35 cellular contexts compared by ENCODE assay signal in genomic region chr5:171637811-171638210, GRCh38.
DNase-seq lines count a peak whose midpoint lies in the region; ATAC-seq, FAIRE-seq and TF ChIP-seq lines count a peak whose summit lies in the region.
"Had no signal": no experiment of that assay in that cellular context is flagged by ENCODE, and none has a peak within 500 bp of the region (broad histone marks: within the 10 kb centered on the region; RNA-seq: fewer than 3 reads in every experiment).

No MANE protein-coding gene starts in this region.

- H2AFZ ChIP-seq in HepG2 (ENCODE audit: low read length) (no peak overlapping the region), K562 (ENCODE audit: low read depth, low read length) (no peak overlapping the region), endothelial cell of umbilical vein (ENCODE audit: low read depth, low read length) (no peak overlapping the region)

- H4K20me1 ChIP-seq in HepG2 (ENCODE audit: insufficient read depth, low read length) (no peaks in the 10 kb centered on the region), K562 (replicated peaks; ENCODE audit: control insufficient read depth, insufficient read depth, low read length) (no peaks in the 10 kb centered on the region), endothelial cell of umbilical vein (replicated peaks; ENCODE audit: control insufficient read depth, extremely low read depth, insufficient read depth, low read length) (no peaks in the 10 kb centered on the region)
- H4K20me1 ChIP-seq: BLaER1; BLaER1 treated with 17β-estradiol and CSF1 and Interleukin-3, amounts not matched to agents 10 nM and 100 nM had no signal

- H3K9ac ChIP-seq in HepG2 (ENCODE audit: insufficient read depth, low read depth, low read length): no peak overlapping the region
- H3K9ac ChIP-seq in K562 (ENCODE audit: insufficient read depth in 1 of 2, low read depth in 2 of 2, low read length in 2 of 2): no peak overlapping the region
- H3K9ac ChIP-seq in endothelial cell of umbilical vein (replicated peaks; ENCODE audit: extremely low read depth, insufficient read depth, low read length): no peak overlapping the region
- H3K9ac ChIP-seq: BLaER1; BLaER1 treated with 17β-estradiol and CSF1 and Interleukin-3, amounts not matched to agents 10 nM and 100 nM had no signal

- TF ChIP-seq CTCF in HepG2 (CRISPR knock-in tag; IDR thresholded peaks at IDR 0.05): no peak
- no peak for TF ChIP-seq CTCF in right lobe of liver (IDR thresholded peaks at IDR 0.05)
- TF ChIP-seq CTCF in HEK293 (tag by site-specific recombination; IDR thresholded peaks at IDR 0.05): no peak
- TF ChIP-seq CTCF in K562 (IDR thresholded peaks at IDR 0.05 in 2 of 3, conservative IDR thresholded peaks at IDR 0.05 in 1 of 3; ENCODE audit: insufficient read depth in 2 of 3, low read depth in 1 of 3, low read length in 3 of 3): no peak
- no peak for TF ChIP-seq CTCF in endothelial cell of umbilical vein (IDR thresholded peaks at IDR 0.05; ENCODE audit: extremely low read depth in 1 of 2, insufficient read depth in 1 of 2, low read depth in 1 of 2, low read length in 2 of 2)
- no peak for TF ChIP-seq CTCF in brain microvascular endothelial cell (IDR thresholded peaks at IDR 0.05; ENCODE audit: low read depth, low read length, missing control alignments)
- TF ChIP-seq CTCF in body of pancreas (IDR thresholded peaks at IDR 0.05): no peak

- no peak for ATAC-seq in HepG2
- ATAC-seq in right lobe of liver: no peak
- no peak for ATAC-seq in K562
- no peak for ATAC-seq in body of pancreas
- ATAC-seq: A549; CD8-positive, alpha-beta T cell had no signal

- H3K27ac ChIP-seq in HepG2 (ENCODE audit: extremely low read length, insufficient read depth, low read length): no peak overlapping the region
- H3K27ac ChIP-seq in right lobe of liver: no peak overlapping the region
- H3K27ac ChIP-seq in HEK293 (ENCODE audit: extremely low read depth, low read depth, low read length): no peak overlapping the region
- H3K27ac ChIP-seq in K562 (ENCODE audit: extremely low read depth, low read depth, low read length): no peak overlapping the region
- no peak overlapping the region for H3K27ac ChIP-seq in endothelial cell of umbilical vein (ENCODE audit: insufficient read depth, low read depth, low read length)
- no peak overlapping the region for H3K27ac ChIP-seq in brain microvascular endothelial cell
- H3K27ac ChIP-seq in body of pancreas: no peak overlapping the region
- H3K27ac ChIP-seq: 22Rv1; A549; BLaER1; BLaER1 treated with 17β-estradiol and CSF1 and Interleukin-3, amounts not matched to agents 10 nM and 100 nM; C4-2B had no signal

- no peaks in the 10 kb centered on the region for H3K79me2 ChIP-seq in HepG2 (ENCODE audit: insufficient read depth, low read length)
- H3K79me2 ChIP-seq in K562 (ENCODE audit: control insufficient read depth, insufficient read depth, low read length): no peaks in the 10 kb centered on the region
- H3K79me2 ChIP-seq in endothelial cell of umbilical vein (ENCODE audit: control insufficient read depth, insufficient read depth, low read length): no peaks in the 10 kb centered on the region

- POLR2A ChIA-PET in HepG2 (lab: Yijun Ruan, JAX) (no interaction called here), HEK293 (lab: Yijun Ruan, JAX) (no interaction called here), K562 (lab: Yijun Ruan, JAX) (interaction anchor here (0.6 to 1.3 kb wide), 3 partner anchors 10 to 150 kb away, joined by 3 read pairs; no protein-coding TSS in a partner anchor), endothelial cell of umbilical vein (lab: Charles Lee) (no interaction called here)

- TF ChIP-seq RAD21 in HepG2 (CRISPR knock-in tag; IDR thresholded peaks at IDR 0.05) (no peak), K562 (CRISPR knock-in tag; conservative IDR thresholded peaks at IDR 0.05 in 1 of 2, IDR thresholded peaks at IDR 0.05 in 1 of 2) (no peak)

- no peak overlapping the region for H3K4me2 ChIP-seq in HepG2 (ENCODE audit: low read depth, low read length)
- no peak overlapping the region for H3K4me2 ChIP-seq in K562 (ENCODE audit: insufficient read depth, low read length)
- H3K4me2 ChIP-seq in endothelial cell of umbilical vein (ENCODE audit: insufficient read depth, low read length): no peak overlapping the region
- H3K4me2 ChIP-seq: A549; BLaER1; BLaER1 treated with 17β-estradiol and CSF1 and Interleukin-3, amounts not matched to agents 10 nM and 100 nM had no signal

- intact Hi-C loops in HepG2 (cut with micrococcal nuclease; ENCODE audit: unreplicated experiment) (no loop called here), right lobe of liver (cut with DNase I) (no loop called here), K562 (cut with micrococcal nuclease) (loop anchor here (10.0 kb wide), 1 partner anchor 407 kb away; no protein-coding TSS in a partner anchor), endothelial cell of umbilical vein (cut with micrococcal nuclease) (loop anchor here (10.0 kb wide), 1 partner anchor 407 kb away; no protein-coding TSS in a partner anchor), body of pancreas (cut with DNase I) (no loop called here)

- DNase-seq in HepG2 (ENCODE audit: low spot score) (no peak), right lobe of liver (no peak), K562 (ENCODE audit: extremely low read depth in 1 of 4, low spot score in 3 of 4) (no peak), endothelial cell of umbilical vein (ENCODE audit: low read depth, low spot score) (no peak), brain microvascular endothelial cell (no peak), NOMO-1 treated with DMSO at 0.1 percent for 48 hours (lab: John Stamatoyannopoulos, UW; ENCODE audit: unreplicated experiment) (no peak), body of pancreas (no peak)
- DNase-seq: 8988T; ACHN; AML-193; BE2C; C1 segment of cervical spinal cord; Caco-2; Calu3; CD4-positive, alpha-beta memory T cell; CD4-positive, alpha-beta T cell; CD4-positive, CD25-positive, alpha-beta regulatory T cell; CD8-positive, alpha-beta memory T cell; CD8-positive, alpha-beta T cell; COR-L47; DMS 273 treated with DMSO at 0.1 percent for 48 hours; DMS153; DMS53; DMS79; DMS79 treated with DMSO at 0.1 percent for 48 hours; DND-41; EL had no signal

- dilution Hi-C loops in endothelial cell of umbilical vein (cut with MboI; ENCODE audit: extremely low pct_ligation_motif_present, low sequenced_read_pairs): no loop called here

- no peak overlapping the region for H3K4me3 ChIP-seq in HepG2 (replicated peaks in 1 of 3; ENCODE audit: insufficient read depth in 1 of 3, low read depth in 2 of 3, low read length in 3 of 3)
- no peak overlapping the region for H3K4me3 ChIP-seq in right lobe of liver
- H3K4me3 ChIP-seq in HEK293 (ENCODE audit: low read depth, low read length): no peak overlapping the region
- no peak overlapping the region for H3K4me3 ChIP-seq in K562
- H3K4me3 ChIP-seq in endothelial cell of umbilical vein (replicated peaks in 1 of 3; ENCODE audit: insufficient read depth in 1 of 3, low read depth in 1 of 3, low read length in 3 of 3): no peak overlapping the region
- H3K4me3 ChIP-seq in brain microvascular endothelial cell (ENCODE audit: low read depth, low read length): no peak overlapping the region
- H3K4me3 ChIP-seq in body of pancreas: no peak overlapping the region
- H3K4me3 ChIP-seq: A549; BLaER1; BLaER1 treated with 17β-estradiol and CSF1 and Interleukin-3, amounts not matched to agents 10 nM and 100 nM had no signal

- H3K36me3 ChIP-seq in HepG2 (replicated peaks in 1 of 2; ENCODE audit: control insufficient read depth in 1 of 2, insufficient read depth in 2 of 2, low read length in 2 of 2) (no peaks in the 10 kb centered on the region), right lobe of liver (no peaks in the 10 kb centered on the region), HEK293 (ENCODE audit: control insufficient read depth in 2 of 2, insufficient read depth in 1 of 2, low read length in 2 of 2) (no peaks in the 10 kb centered on the region), K562 (ENCODE audit: control insufficient read depth, insufficient read depth, low read length) (no peaks in the 10 kb centered on the region), endothelial cell of umbilical vein (ENCODE audit: control insufficient read depth in 2 of 2, extremely low read depth in 1 of 2, insufficient read depth in 2 of 2, low read length in 2 of 2) (no peaks in the 10 kb centered on the region), brain microvascular endothelial cell (replicated peaks) (no peaks in the 10 kb centered on the region), body of pancreas (replicated peaks in 1 of 2; ENCODE audit: insufficient read depth in 1 of 2, low read depth in 2 of 2) (no peaks in the 10 kb centered on the region)
- H3K36me3 ChIP-seq: BE2C; BLaER1; BLaER1 treated with 17β-estradiol and CSF1 and Interleukin-3, amounts not matched to agents 10 nM and 100 nM had no signal

- TF ChIP-seq POLR2A in HepG2 (IDR thresholded peaks at IDR 0.05; ENCODE audit: insufficient read depth in 1 of 2, low read depth in 2 of 2, low read length in 2 of 2) (no peak), right lobe of liver (IDR thresholded peaks at IDR 0.05) (no peak), K562 (conservative IDR thresholded peaks at IDR 0.05) (no peak), endothelial cell of umbilical vein (IDR thresholded peaks at IDR 0.05; ENCODE audit: low read depth, low read length) (no peak), body of pancreas (IDR thresholded peaks at IDR 0.05) (no peak)

- no peaks in the 10 kb centered on the region for H3K9me3 ChIP-seq in HepG2 (ENCODE audit: low read length)
- H3K9me3 ChIP-seq in right lobe of liver: no peaks in the 10 kb centered on the region
- no peaks in the 10 kb centered on the region for H3K9me3 ChIP-seq in HEK293 (ENCODE audit: control insufficient read depth, insufficient read depth, low read depth, low read length)
- no peaks in the 10 kb centered on the region for H3K9me3 ChIP-seq in K562 (replicated peaks; ENCODE audit: control insufficient read depth, insufficient read depth, low read depth, low read length)
- H3K9me3 ChIP-seq in endothelial cell of umbilical vein (replicated peaks; ENCODE audit: control insufficient read depth, insufficient read depth, low read length): no peaks in the 10 kb centered on the region
- H3K9me3 ChIP-seq in body of pancreas: no peaks in the 10 kb centered on the region
- H3K9me3 ChIP-seq: A549; BE2C; BLaER1; BLaER1 treated with 17β-estradiol and CSF1 and Interleukin-3, amounts not matched to agents 10 nM and 100 nM; Caco-2 had no signal

- H3K9me1 ChIP-seq in K562 (ENCODE audit: control insufficient read depth, insufficient read depth, low read length): no peaks in the 10 kb centered on the region
- H3K9me1 ChIP-seq in endothelial cell of umbilical vein (replicated peaks; ENCODE audit: control insufficient read depth, extremely low read depth, insufficient read depth, low read length): no peaks in the 10 kb centered on the region

- CTCF ChIA-PET in HepG2 (lab: Yijun Ruan, JAX; ENCODE audit: low intra/inter-chr PET ratio, low total read pairs): no interaction called here
- CTCF ChIA-PET in HEK293 (lab: Yijun Ruan, JAX): no interaction called here
- CTCF ChIA-PET in K562 (lab: Yijun Ruan, JAX; ENCODE audit: low intra/inter-chr PET ratio): no interaction called here
- CTCF ChIA-PET in endothelial cell of umbilical vein (lab: Charles Lee): no interaction called here

- FAIRE-seq in HepG2 (lab: Jason Lieb, UNC) (no peak), K562 (lab: Jason Lieb, UNC) (no peak), endothelial cell of umbilical vein (lab: Jason Lieb, UNC) (peak; percentile 42)
- FAIRE-seq: A204.1, A549, D721Med had no signal

- WGBS in HepG2 (ENCODE audit: low lambda C conversion rate): 0% methylated on average over 1 of the region's 1 CpG
- WGBS in right lobe of liver (ENCODE audit: insufficient coverage, low coverage, low lambda C conversion rate, missing lambda C conversion rate): 68% methylated on average over 1 of the region's 1 CpG
- 0% methylated on average over 1 of the region's 1 CpG for WGBS in K562 (ENCODE audit: insufficient coverage, low coverage, missing lambda C conversion rate)
- WGBS in body of pancreas, 2 donors: 85 to 93% methylated on average over 1 of the region's 1 CpG

- BruUV-seq in HepG2 (replicated peaks; lab: Mats Ljungman, UMichigan) (no TSS peak), K562 (replicated peaks; lab: Mats Ljungman, UMichigan) (no TSS peak), endothelial cell of umbilical vein (replicated peaks; lab: Mats Ljungman, UMichigan) (no TSS peak)

- in situ Hi-C loops in HepG2 (cut with HindIII; ENCODE audit: extremely low pct_ligation_motif_present, low pct_unique_long_range_greater_than_20kb) (no loop called here), K562 (cut with MboI) (no loop called here), brain microvascular endothelial cell (cut with HindIII; ENCODE audit: low pct_ligation_motif_present, low sequenced_read_pairs) (loop anchor here (25.0 kb wide), 2 partner anchors 224 to 226 kb away; partner anchors contain the start of gene FGF18)

- TF ChIP-seq EP300 in HepG2 (IDR thresholded peaks at IDR 0.05; ENCODE audit: low read depth in 2 of 2, low read length in 2 of 2) (no peak), HepG2 (CRISPR knock-in tag; IDR thresholded peaks at IDR 0.05; ENCODE audit: borderline replicate concordance) (no peak), K562 (IDR thresholded peaks at IDR 0.05; ENCODE audit: low read length) (no peak)

- H3K27me3 ChIP-seq in HepG2 (ENCODE audit: control insufficient read depth in 1 of 2, insufficient read depth in 2 of 2, low read length in 2 of 2): peaks cover 0 to 6% of the 10 kb centered on the region in 2 experiments; a peak in 2 of 5 replicates
- H3K27me3 ChIP-seq in right lobe of liver: no peaks in the 10 kb centered on the region
- H3K27me3 ChIP-seq in K562 (ENCODE audit: control insufficient read depth in 2 of 2, insufficient read depth in 2 of 2, low read length in 2 of 2): peaks cover 9 to 24% of the 10 kb centered on the region in 2 experiments
- H3K27me3 ChIP-seq in endothelial cell of umbilical vein (ENCODE audit: control insufficient read depth in 2 of 2, insufficient read depth in 2 of 2, low read length in 2 of 2): no peaks in the 10 kb centered on the region
- H3K27me3 ChIP-seq in brain microvascular endothelial cell (replicated peaks): no peaks in the 10 kb centered on the region
- H3K27me3 ChIP-seq in body of pancreas: no peaks in the 10 kb centered on the region
- H3K27me3 ChIP-seq: BLaER1; BLaER1 treated with 17β-estradiol and CSF1 and Interleukin-3, amounts not matched to agents 10 nM and 100 nM had no signal

- H3K4me1 ChIP-seq in HepG2 (ENCODE audit: insufficient read depth, low read length) (no peaks in the 10 kb centered on the region), right lobe of liver (no peaks in the 10 kb centered on the region), HEK293 (ENCODE audit: control insufficient read depth, insufficient read depth, low read length) (no peaks in the 10 kb centered on the region; the same call in 1 of the 2 replicates), K562 (replicated peaks in 1 of 2; ENCODE audit: control insufficient read depth in 2 of 2, insufficient read depth in 2 of 2, low read length in 2 of 2) (no peaks in the 10 kb centered on the region; a peak in 1 of 5 replicates), endothelial cell of umbilical vein (ENCODE audit: control insufficient read depth, extremely low read depth, insufficient read depth, low read length) (no peaks in the 10 kb centered on the region), body of pancreas (no peaks in the 10 kb centered on the region)
- H3K4me1 ChIP-seq: A549, BE2C, Caco-2 had no signal

Comparison
In these comparisons a context has a peak if more than half of its experiments do, and no peak if none do; other contexts are left out.
1. intact Hi-C loops: an anchor here in K562 (10.0 kb wide) and endothelial cell of umbilical vein (10.0 kb wide); none called in HepG2, right lobe of liver and body of pancreas.